9 cellular contexts compared by ENCODE assay signal in genomic region chr2:47323009-47323821, GRCh38. TPM values are rescaled to one million over a fixed set of nuclear protein-coding genes. Genes with fewer than 3 reads are reported as not detected.
A peak's percentile ranks its signal among the peaks of the same experiment; 100 is the strongest.
DNase-seq lines count a peak whose midpoint lies in the region; ATAC-seq, FAIRE-seq and TF ChIP-seq lines count a peak whose summit lies in the region.
"Had no signal": no experiment of that assay in that cellular context is flagged by ENCODE, and none has a peak within 500 bp of the region (broad histone marks: within the 10 kb centered on the region; RNA-seq: fewer than 3 reads in every experiment).

No MANE protein-coding gene starts in this region.

- no peak overlapping the region for H3K27ac Mint-ChIP-seq in astrocyte (ENCODE audit: unreplicated experiment)

- H2AFZ ChIP-seq in astrocyte (ENCODE audit: low read depth, low read length) = no peak overlapping the region

- peak; percentile 62 for DNase-seq in NCI-H2029 treated with DMSO at 0.1 percent for 48 hours (lab: John Stamatoyannopoulos, UW)
- DNase-seq in NCI-H2029 (lab: John Stamatoyannopoulos, UW) = no peak
- DNase-seq in NCI-H1930 (lab: John Stamatoyannopoulos, UW) = peak; percentile 30 to 33
- DNase-seq in T-helper 9 cell = peak; percentile 49
- DNase-seq in astrocyte (ENCODE audit: low read depth) = peak; percentile 40
- DNase-seq in hypothalamus (lab: John Stamatoyannopoulos, UW) = peak in 49 of 51 donors; percentile 16 to 88 (median 60)
- DNase-seq in spleen = peak; percentile 92

- peaks cover 9% of the 10 kb centered on the region for H3K4me1 Mint-ChIP-seq in astrocyte (ENCODE audit: low read depth, unreplicated experiment)

- no peaks in the 10 kb centered on the region for H3K36me3 ChIP-seq in astrocyte (ENCODE audit: insufficient read depth, low read length)
- H3K36me3 ChIP-seq in spleen = no peaks in the 10 kb centered on the region
- H3K36me3 ChIP-seq: BLaER1 had no signal

- intact Hi-C loops in spleen (cut with DNase I; ENCODE audit: low total_unique reads) = no loop called here

- no peaks in the 10 kb centered on the region for H4K20me1 ChIP-seq in astrocyte (ENCODE audit: insufficient read depth, low read length)
- H4K20me1 ChIP-seq: BLaER1 had no signal

- 21 to 38% (median 33%) methylated on average over 12 of the region's 12 CpGs for WGBS in spleen, 5 donors

- H3K9me3 Mint-ChIP-seq in astrocyte (ENCODE audit: unreplicated experiment) = no peaks in the 10 kb centered on the region

- peak; percentile 96 for TF ChIP-seq CTCF in astrocyte (IDR thresholded peaks at IDR 0.05; ENCODE audit: insufficient read depth, low read depth, low read length)
- TF ChIP-seq CTCF in spleen (IDR thresholded peaks at IDR 0.05 in 8 of 11, conservative IDR thresholded peaks at IDR 0.05 in 3 of 11) = peak; percentile 89 to 99 (median 97)

- no peak overlapping the region for H3K27ac ChIP-seq in astrocyte (ENCODE audit: low read depth, low read length)
- peak overlapping the region in 7 of 8 donors; percentile 26 to 72 (median 66) for H3K27ac ChIP-seq in spleen
- H3K27ac ChIP-seq: BLaER1 had no signal

- H3K27me3 Mint-ChIP-seq in astrocyte (ENCODE audit: low read depth, unreplicated experiment) = no peaks in the 10 kb centered on the region

- no peak overlapping the region for H3K4me3 Mint-ChIP-seq in astrocyte (ENCODE audit: unreplicated experiment)

- H3K79me2 ChIP-seq in astrocyte (ENCODE audit: insufficient read depth, low read length) = no peaks in the 10 kb centered on the region

- peak; percentile 93 for ATAC-seq in HG02870 (IDR thresholded peaks at IDR 0.05; ENCODE audit: unreplicated experiment)

- no peak for FAIRE-seq in astrocyte (lab: Jason Lieb, UNC)

- peak overlapping the region; percentile 21 for H3K4me2 ChIP-seq in astrocyte (ENCODE audit: low read length)
- H3K4me2 ChIP-seq: BLaER1 had no signal

- H3K9me3 ChIP-seq in astrocyte (ENCODE audit: insufficient read depth, low read depth, low read length) = no peaks in the 10 kb centered on the region
- no peaks in the 10 kb centered on the region for H3K9me3 ChIP-seq in spleen
- H3K9me3 ChIP-seq: BLaER1 had no signal

- no peaks in the 10 kb centered on the region for H3K27me3 ChIP-seq in astrocyte (ENCODE audit: insufficient read depth, low read length)
- no peaks in the 10 kb centered on the region for H3K27me3 ChIP-seq in spleen (replicated peaks in 1 of 7)
- H3K27me3 ChIP-seq: BLaER1 had no signal

- H3K9ac ChIP-seq in astrocyte (ENCODE audit: low read length) = no peak overlapping the region
- H3K9ac ChIP-seq: BLaER1 had no signal

- no peak for TF ChIP-seq POLR2A in spleen (IDR thresholded peaks at IDR 0.05)

- H3K4me3 ChIP-seq in astrocyte (ENCODE audit: insufficient read depth, low read depth, low read length) (no peak overlapping the region), spleen (peak overlapping the region in 1 of 8 donors; percentile 6)
- H3K4me3 ChIP-seq: BLaER1 had no signal

- no peaks in the 10 kb centered on the region for H3K36me3 Mint-ChIP-seq in astrocyte (ENCODE audit: low read depth, unreplicated experiment)

- peaks cover 7% of the 10 kb centered on the region for H3K4me1 ChIP-seq in astrocyte (ENCODE audit: insufficient read depth, low read length)
- H3K4me1 ChIP-seq in spleen = peaks cover 0 to 29% (median 12%) of the 10 kb centered on the region in 6 donors

RNA-seq across cellular contexts. Expression of gene EPCAM, which starts 45.9 kb away (rescaled TPM):
- 15.2 and 23.5 TPM in 2 replicates for total RNA-seq in astrocyte
- 1 to 10 TPM in 4 of 7 donors, under 1 TPM in 2, not detected in 1; 0.72 to 2.7 (median 1.5) TPM for total RNA-seq in spleen
- polyA plus RNA-seq in spleen = under 1 TPM; 0.59 to 0.96 (median 0.67) TPM
